ENCODE assay signal across 14 cellular contexts in the genomic region with DNA sequence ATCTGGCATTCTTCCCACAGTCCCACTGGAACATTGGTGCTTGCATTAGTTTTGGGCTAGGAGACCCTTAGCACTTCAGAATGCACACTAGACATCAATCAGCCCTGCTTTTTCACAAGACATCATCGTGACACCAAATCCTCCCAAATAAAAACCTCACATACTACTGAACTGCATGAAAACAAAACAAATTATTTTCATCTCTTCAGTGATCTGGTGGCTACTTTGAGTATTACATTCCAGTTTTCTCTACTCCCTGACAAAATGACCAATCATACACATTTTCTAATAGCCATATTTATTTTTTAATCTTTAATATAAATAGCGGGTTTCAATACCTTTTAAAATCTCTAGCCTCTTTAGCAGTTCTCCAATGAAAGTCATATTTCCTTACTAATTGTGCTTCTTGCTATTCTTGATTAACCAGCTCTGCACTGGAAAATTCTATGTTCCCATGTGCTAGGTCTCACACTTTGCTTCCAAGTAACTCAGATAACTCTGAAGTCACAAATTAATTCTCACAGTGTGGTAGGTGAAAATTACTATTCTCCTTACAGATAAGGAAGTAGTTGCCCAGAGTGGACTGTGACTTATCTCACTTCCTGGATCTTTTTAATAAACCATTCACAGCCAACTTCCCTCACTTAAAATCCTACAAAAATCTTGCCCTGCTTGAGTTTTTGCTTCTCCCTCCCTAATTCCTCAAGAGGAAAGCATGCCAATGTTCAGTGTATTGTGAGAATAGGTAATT.
"Had no signal": no experiment of that assay in that cellular context is flagged by ENCODE, and none has a peak within 500 bp of the region (broad histone marks: within the 10 kb centered on the region; RNA-seq: fewer than 3 reads in every experiment).

No MANE protein-coding gene starts in this region.

- H3K9me3 ChIP-seq: gastrocnemius medialis, heart right ventricle, pancreas, sigmoid colon had no signal

- H3K9me3 Mint-ChIP-seq: activated naive CD4-positive, alpha-beta T cell treated with anti-CD3 and anti-CD28 coated beads, Interleukin-2, amount 10 ng/mL, durations not matched to agents 7 days and 5 days; activated T-helper 17 cell treated with anti-CD3 and anti-CD28 coated beads, Interleukin-2, amount 50 U/mL, for 72 hours; naive B cell; stimulated activated effector memory CD8-positive, alpha-beta T cell treated with anti-CD3 and anti-CD28 coated beads, Interleukin-12 subunit alpha, Interleukin-12 subunit beta, amount 100 ng/mL, for 72 hours; T-cell had no signal

- H3K27ac Mint-ChIP-seq: activated naive CD4-positive, alpha-beta T cell treated with anti-CD3 and anti-CD28 coated beads, Interleukin-2, amount 10 ng/mL, durations not matched to agents 7 days and 5 days; activated T-helper 17 cell treated with anti-CD3 and anti-CD28 coated beads, Interleukin-2, amount 50 U/mL, for 72 hours; naive B cell; stimulated activated effector memory CD8-positive, alpha-beta T cell treated with anti-CD3 and anti-CD28 coated beads, Interleukin-12 subunit alpha, Interleukin-12 subunit beta, amount 100 ng/mL, for 72 hours; T-cell had no signal

- H3K27me3 ChIP-seq: pancreas had no signal

- DNase-seq: activated CD4-positive, alpha-beta T cell treated with anti-CD3 and anti-CD28 coated beads, Interleukin-2, amount 50 U/mL, for 4 hours; activated CD4-positive, CD25-positive, alpha-beta regulatory T cell treated with anti-CD3 and anti-CD28 coated beads, Interleukin-2, amount 50 U/mL, for 72 hours; activated naive CD4-positive, alpha-beta T cell treated with anti-CD3 and anti-CD28 coated beads, Interleukin-2, amount 10 ng/mL, durations not matched to agents 7 days and 5 days; gastrocnemius medialis; heart right ventricle; left colon; naive B cell; pancreas; sigmoid colon; T-cell; T-helper 9 cell had no signal

- H3K36me3 Mint-ChIP-seq: activated naive CD4-positive, alpha-beta T cell treated with anti-CD3 and anti-CD28 coated beads, Interleukin-2, amount 10 ng/mL, durations not matched to agents 7 days and 5 days; naive B cell; stimulated activated effector memory CD8-positive, alpha-beta T cell treated with anti-CD3 and anti-CD28 coated beads, Interleukin-12 subunit alpha, Interleukin-12 subunit beta, amount 100 ng/mL, for 72 hours; T-cell had no signal

- H3K4me3 ChIP-seq: gastrocnemius medialis, heart right ventricle, lung, pancreas, sigmoid colon had no signal

- H3K27ac ChIP-seq: gastrocnemius medialis, heart right ventricle, pancreas, sigmoid colon had no signal

- ATAC-seq: activated T-helper 17 cell treated with anti-CD3 and anti-CD28 coated beads, Interleukin-2, amount 50 U/mL, for 72 hours; gastrocnemius medialis; heart right ventricle; left colon; pancreas; stimulated activated effector memory CD8-positive, alpha-beta T cell treated with anti-CD3 and anti-CD28 coated beads, Interleukin-12 subunit alpha, Interleukin-12 subunit beta, amount 100 ng/mL, for 72 hours; T-cell had no signal

- H3K36me3 ChIP-seq: gastrocnemius medialis, heart right ventricle, pancreas, sigmoid colon had no signal

- H3K4me1 Mint-ChIP-seq: activated T-helper 17 cell treated with anti-CD3 and anti-CD28 coated beads, Interleukin-2, amount 50 U/mL, for 72 hours; stimulated activated effector memory CD8-positive, alpha-beta T cell treated with anti-CD3 and anti-CD28 coated beads, Interleukin-12 subunit alpha, Interleukin-12 subunit beta, amount 100 ng/mL, for 72 hours had no signal

- H3K4me3 Mint-ChIP-seq: activated naive CD4-positive, alpha-beta T cell treated with anti-CD3 and anti-CD28 coated beads, Interleukin-2, amount 10 ng/mL, durations not matched to agents 7 days and 5 days; activated T-helper 17 cell treated with anti-CD3 and anti-CD28 coated beads, Interleukin-2, amount 50 U/mL, for 72 hours; naive B cell; stimulated activated effector memory CD8-positive, alpha-beta T cell treated with anti-CD3 and anti-CD28 coated beads, Interleukin-12 subunit alpha, Interleukin-12 subunit beta, amount 100 ng/mL, for 72 hours; T-cell had no signal
